1 cellular context compared by ENCODE assay signal in the genomic region with DNA sequence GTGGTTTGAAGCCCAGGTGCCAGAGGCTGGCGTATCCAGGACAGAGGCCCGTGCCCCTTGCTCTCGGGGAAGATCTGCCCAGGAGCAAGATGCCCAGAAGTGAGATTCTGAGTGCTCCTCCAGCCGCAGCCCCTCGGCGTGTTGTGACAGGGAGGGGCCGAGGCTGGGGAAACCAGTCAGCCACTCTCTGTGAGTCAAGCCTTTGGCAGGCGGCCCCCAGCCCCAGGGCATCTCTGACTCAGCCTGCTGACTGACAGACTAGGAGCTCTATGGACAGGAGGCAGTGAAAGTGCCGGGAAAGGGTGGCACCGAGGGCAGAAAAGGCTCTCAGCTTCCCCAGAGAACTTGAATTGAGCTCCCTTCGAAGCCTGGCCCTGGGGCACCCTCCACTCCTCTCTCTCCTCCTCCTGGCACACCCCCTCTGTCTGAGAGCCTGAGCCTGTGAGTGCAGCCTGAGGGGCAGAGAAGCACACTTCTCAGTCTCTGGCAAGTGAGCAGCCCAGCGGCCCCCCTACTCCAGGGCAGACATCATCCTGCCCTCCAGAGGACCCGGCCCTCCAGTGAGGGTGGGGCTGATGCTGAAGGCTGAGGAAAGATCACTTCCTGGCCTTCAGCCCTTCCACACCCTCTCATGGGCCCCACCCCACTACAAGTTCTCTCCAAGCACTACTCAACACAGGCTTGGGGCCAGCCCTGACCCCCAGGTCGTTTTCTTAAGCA.
TF ChIP-seq lines count a peak whose summit lies in the region.

No MANE protein-coding gene starts in this region.

TF ChIP-seq in HEK293, 187 proteins besides CTCF, POLR2A, EP300 and RAD21 (continued from another document):
- TF ChIP-seq, protein P1, sequence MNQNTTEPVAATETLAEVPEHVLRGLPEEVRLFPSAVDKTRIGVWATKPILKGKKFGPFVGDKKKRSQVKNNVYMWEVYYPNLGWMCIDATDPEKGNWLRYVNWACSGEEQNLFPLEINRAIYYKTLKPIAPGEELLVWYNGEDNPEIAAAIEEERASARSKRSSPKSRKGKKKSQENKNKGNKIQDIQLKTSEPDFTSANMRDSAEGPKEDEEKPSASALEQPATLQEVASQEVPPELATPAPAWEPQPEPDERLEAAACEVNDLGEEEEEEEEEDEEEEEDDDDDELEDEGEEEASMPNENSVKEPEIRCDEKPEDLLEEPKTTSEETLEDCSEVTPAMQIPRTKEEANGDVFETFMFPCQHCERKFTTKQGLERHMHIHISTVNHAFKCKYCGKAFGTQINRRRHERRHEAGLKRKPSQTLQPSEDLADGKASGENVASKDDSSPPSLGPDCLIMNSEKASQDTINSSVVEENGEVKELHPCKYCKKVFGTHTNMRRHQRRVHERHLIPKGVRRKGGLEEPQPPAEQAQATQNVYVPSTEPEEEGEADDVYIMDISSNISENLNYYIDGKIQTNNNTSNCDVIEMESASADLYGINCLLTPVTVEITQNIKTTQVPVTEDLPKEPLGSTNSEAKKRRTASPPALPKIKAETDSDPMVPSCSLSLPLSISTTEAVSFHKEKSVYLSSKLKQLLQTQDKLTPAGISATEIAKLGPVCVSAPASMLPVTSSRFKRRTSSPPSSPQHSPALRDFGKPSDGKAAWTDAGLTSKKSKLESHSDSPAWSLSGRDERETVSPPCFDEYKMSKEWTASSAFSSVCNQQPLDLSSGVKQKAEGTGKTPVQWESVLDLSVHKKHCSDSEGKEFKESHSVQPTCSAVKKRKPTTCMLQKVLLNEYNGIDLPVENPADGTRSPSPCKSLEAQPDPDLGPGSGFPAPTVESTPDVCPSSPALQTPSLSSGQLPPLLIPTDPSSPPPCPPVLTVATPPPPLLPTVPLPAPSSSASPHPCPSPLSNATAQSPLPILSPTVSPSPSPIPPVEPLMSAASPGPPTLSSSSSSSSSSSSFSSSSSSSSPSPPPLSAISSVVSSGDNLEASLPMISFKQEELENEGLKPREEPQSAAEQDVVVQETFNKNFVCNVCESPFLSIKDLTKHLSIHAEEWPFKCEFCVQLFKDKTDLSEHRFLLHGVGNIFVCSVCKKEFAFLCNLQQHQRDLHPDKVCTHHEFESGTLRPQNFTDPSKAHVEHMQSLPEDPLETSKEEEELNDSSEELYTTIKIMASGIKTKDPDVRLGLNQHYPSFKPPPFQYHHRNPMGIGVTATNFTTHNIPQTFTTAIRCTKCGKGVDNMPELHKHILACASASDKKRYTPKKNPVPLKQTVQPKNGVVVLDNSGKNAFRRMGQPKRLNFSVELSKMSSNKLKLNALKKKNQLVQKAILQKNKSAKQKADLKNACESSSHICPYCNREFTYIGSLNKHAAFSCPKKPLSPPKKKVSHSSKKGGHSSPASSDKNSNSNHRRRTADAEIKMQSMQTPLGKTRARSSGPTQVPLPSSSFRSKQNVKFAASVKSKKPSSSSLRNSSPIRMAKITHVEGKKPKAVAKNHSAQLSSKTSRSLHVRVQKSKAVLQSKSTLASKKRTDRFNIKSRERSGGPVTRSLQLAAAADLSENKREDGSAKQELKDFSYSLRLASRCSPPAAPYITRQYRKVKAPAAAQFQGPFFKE (tag by site-specific recombination; IDR thresholded peaks at IDR 0.05; ENCODE audit: borderline replicate concordance): no peak
- no peak for TF ChIP-seq ZNF37A (tag by site-specific recombination; IDR thresholded peaks at IDR 0.05)
- 0 out of 2 replicates have a peak, but pooled peaks have one; percentile 23 for TF ChIP-seq ZNF394 (tag by site-specific recombination; IDR thresholded peaks at IDR 0.05; ENCODE audit: borderline replicate concordance)
